ENCODE assay signal across 10 cellular contexts in the genomic region with DNA sequence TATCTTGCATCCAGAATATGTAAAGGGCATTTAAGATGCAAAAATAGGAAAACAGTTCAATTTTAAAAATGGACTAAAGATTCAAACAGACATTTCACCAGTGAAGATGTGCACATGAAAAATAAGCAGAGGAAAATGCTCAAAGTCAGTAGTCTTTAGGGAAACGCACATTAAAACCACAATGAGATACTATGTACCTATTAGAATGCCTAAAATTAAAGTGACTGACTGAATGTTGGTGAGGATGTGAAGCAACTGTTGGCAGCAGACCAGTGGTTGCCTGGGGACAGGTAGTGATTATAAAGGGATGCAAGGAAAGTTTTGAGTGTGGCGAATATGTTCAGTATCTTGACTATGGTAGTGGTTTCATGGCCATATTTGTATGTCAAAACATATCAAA.
"Had no signal": no experiment of that assay in that cellular context is flagged by ENCODE, and none has a peak within 500 bp of the region (broad histone marks: within the 10 kb centered on the region; RNA-seq: fewer than 3 reads in every experiment).

No MANE protein-coding gene starts in this region.

- H3K27ac Mint-ChIP-seq: GM23338, H9, HFFc6 had no signal

- DNase-seq: H9, HCEC 1CT, HFFc6, IMR-90, KG1 had no signal

- H3K4me3 Mint-ChIP-seq: GM23338, H9, HFFc6 had no signal

- FAIRE-seq: H1, H54, HTR-8/SVneo, K562 had no signal

- ATAC-seq: GM23338, K562 had no signal

- H3K9me3 Mint-ChIP-seq: GM23338, H9, HFFc6 had no signal
